Comparison of ENCODE assay signal across 1 cellular context in the genomic region with DNA sequence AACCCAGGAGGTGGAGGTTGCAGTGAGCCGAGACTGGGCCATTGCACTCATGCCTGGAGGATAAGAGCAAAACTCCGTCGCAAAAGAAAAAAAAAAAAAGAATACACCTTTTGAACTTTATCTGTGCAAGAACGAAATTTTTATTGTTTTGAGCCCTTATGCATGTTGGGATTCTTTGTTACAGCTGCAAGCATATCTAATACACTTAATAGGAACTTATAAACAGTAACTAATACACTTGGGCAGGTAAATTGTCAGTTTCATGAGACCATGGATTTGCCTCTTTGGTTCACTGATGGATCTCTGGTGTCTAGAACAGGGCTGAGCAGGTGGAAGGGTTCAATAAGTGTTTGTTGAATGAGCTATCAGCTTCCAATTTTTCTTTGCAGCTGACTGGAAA.
TF ChIP-seq lines count a peak whose summit lies in the region.

No MANE protein-coding gene starts in this region.

TF ChIP-seq in SK-N-SH, 30 proteins besides CTCF, POLR2A, EP300 and RAD21 (continued from another document):
- TF ChIP-seq, protein P1, sequence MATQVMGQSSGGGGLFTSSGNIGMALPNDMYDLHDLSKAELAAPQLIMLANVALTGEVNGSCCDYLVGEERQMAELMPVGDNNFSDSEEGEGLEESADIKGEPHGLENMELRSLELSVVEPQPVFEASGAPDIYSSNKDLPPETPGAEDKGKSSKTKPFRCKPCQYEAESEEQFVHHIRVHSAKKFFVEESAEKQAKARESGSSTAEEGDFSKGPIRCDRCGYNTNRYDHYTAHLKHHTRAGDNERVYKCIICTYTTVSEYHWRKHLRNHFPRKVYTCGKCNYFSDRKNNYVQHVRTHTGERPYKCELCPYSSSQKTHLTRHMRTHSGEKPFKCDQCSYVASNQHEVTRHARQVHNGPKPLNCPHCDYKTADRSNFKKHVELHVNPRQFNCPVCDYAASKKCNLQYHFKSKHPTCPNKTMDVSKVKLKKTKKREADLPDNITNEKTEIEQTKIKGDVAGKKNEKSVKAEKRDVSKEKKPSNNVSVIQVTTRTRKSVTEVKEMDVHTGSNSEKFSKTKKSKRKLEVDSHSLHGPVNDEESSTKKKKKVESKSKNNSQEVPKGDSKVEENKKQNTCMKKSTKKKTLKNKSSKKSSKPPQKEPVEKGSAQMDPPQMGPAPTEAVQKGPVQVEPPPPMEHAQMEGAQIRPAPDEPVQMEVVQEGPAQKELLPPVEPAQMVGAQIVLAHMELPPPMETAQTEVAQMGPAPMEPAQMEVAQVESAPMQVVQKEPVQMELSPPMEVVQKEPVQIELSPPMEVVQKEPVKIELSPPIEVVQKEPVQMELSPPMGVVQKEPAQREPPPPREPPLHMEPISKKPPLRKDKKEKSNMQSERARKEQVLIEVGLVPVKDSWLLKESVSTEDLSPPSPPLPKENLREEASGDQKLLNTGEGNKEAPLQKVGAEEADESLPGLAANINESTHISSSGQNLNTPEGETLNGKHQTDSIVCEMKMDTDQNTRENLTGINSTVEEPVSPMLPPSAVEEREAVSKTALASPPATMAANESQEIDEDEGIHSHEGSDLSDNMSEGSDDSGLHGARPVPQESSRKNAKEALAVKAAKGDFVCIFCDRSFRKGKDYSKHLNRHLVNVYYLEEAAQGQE (IDR thresholded peaks at IDR 0.05; ENCODE audit: low read depth, low read length) = no peak
- no peak for TF ChIP-seq YY1 (IDR thresholded peaks at IDR 0.05; ENCODE audit: low read depth)
- TF ChIP-seq, protein P2, sequence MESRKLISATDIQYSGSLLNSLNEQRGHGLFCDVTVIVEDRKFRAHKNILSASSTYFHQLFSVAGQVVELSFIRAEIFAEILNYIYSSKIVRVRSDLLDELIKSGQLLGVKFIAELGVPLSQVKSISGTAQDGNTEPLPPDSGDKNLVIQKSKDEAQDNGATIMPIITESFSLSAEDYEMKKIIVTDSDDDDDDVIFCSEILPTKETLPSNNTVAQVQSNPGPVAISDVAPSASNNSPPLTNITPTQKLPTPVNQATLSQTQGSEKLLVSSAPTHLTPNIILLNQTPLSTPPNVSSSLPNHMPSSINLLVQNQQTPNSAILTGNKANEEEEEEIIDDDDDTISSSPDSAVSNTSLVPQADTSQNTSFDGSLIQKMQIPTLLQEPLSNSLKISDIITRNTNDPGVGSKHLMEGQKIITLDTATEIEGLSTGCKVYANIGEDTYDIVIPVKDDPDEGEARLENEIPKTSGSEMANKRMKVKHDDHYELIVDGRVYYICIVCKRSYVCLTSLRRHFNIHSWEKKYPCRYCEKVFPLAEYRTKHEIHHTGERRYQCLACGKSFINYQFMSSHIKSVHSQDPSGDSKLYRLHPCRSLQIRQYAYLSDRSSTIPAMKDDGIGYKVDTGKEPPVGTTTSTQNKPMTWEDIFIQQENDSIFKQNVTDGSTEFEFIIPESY (IDR thresholded peaks at IDR 0.05; ENCODE audit: borderline replicate concordance, low read depth) = no peak
- TF ChIP-seq GABPA (IDR thresholded peaks at IDR 0.05; ENCODE audit: low read depth) = no peak
- TF ChIP-seq MXI1 (IDR thresholded peaks at IDR 0.05; ENCODE audit: low read depth, low read length) = no peak
- TF ChIP-seq, protein P3, sequence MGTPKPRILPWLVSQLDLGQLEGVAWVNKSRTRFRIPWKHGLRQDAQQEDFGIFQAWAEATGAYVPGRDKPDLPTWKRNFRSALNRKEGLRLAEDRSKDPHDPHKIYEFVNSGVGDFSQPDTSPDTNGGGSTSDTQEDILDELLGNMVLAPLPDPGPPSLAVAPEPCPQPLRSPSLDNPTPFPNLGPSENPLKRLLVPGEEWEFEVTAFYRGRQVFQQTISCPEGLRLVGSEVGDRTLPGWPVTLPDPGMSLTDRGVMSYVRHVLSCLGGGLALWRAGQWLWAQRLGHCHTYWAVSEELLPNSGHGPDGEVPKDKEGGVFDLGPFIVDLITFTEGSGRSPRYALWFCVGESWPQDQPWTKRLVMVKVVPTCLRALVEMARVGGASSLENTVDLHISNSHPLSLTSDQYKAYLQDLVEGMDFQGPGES (IDR thresholded peaks at IDR 0.05; ENCODE audit: low read depth, low read length) = no peak
- TF ChIP-seq NFIC (IDR thresholded peaks at IDR 0.05; ENCODE audit: borderline replicate concordance) = no peak
- TF ChIP-seq FOXJ3 (CRISPR knock-in tag; IDR thresholded peaks at IDR 0.05) = no peak
- TF ChIP-seq JUND (IDR thresholded peaks at IDR 0.05) = no peak
- TF ChIP-seq TAF1 (IDR thresholded peaks at IDR 0.05; ENCODE audit: borderline replicate concordance, low read depth, low read length) = no peak
- TF ChIP-seq SIN3A (IDR thresholded peaks at IDR 0.05; ENCODE audit: borderline replicate concordance, low read depth, low read length) = no peak
- TF ChIP-seq TEAD4 (IDR thresholded peaks at IDR 0.05; ENCODE audit: borderline replicate concordance, insufficient read depth) = no peak
